Comparison of ENCODE assay signal across 8 cellular contexts in the genomic region with DNA sequence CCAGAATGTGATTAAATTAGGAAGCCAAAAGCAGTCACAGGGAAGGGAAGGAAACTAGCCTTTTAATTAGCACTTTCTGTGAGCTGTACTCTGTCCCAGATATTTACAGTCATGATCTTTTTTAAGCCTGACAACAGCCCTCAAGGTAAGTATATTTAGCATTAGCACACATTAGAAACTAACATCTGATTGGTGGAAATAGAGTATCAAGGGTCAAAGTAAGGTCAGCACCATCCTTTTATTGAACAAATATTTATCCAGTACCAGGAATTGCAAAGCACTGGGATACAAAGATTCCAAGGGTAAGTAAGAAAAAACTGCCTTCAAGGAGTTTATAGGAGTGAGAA. TPM values are rescaled to one million over a fixed set of nuclear protein-coding genes. Genes with fewer than 3 reads are reported as not detected.
DNase-seq lines count a peak whose midpoint lies in the region; ATAC-seq, FAIRE-seq and TF ChIP-seq lines count a peak whose summit lies in the region.

No MANE protein-coding gene starts in this region.

- no peaks in the 10 kb centered on the region for H4K20me1 ChIP-seq in SU-DHL-6 (ENCODE audit: low read depth, low read length)

- peak overlapping the region; percentile 61 for H3K4me2 ChIP-seq in SU-DHL-6 (ENCODE audit: low read depth, low read length, poor library complexity, severe bottlenecking)

- no peak for FAIRE-seq in frontal cortex (lab: Jason Lieb, UNC)

- H3K4me1 ChIP-seq in ES-I3 (ENCODE audit: insufficient read depth, low read length) (peaks cover 10% of the 10 kb centered on the region; the same call in 1 of the 2 replicates), iPS DF 6.9 (ENCODE audit: control insufficient read depth, insufficient read depth, low read length) (no peaks in the 10 kb centered on the region; the same call in 1 of the 2 replicates), subcutaneous abdominal adipose tissue (ENCODE audit: control insufficient read depth in 5 of 5, insufficient read depth in 5 of 5, low read length in 5 of 5) (peaks cover 0 to 14% (median 11%) of the 10 kb centered on the region in 5 donors)

- H3K36me3 ChIP-seq in ES-I3 (ENCODE audit: insufficient read depth, low read length) (no peaks in the 10 kb centered on the region), H7 (replicated peaks; ENCODE audit: control insufficient read depth, insufficient read depth, low read length) (no peaks in the 10 kb centered on the region), SU-DHL-6 (ENCODE audit: low read length) (no peaks in the 10 kb centered on the region), iPS DF 6.9 (ENCODE audit: control insufficient read depth, insufficient read depth, low read length) (no peaks in the 10 kb centered on the region), subcutaneous abdominal adipose tissue (ENCODE audit: control insufficient read depth in 5 of 5, insufficient read depth in 5 of 5, low read length in 5 of 5) (no peaks in the 10 kb centered on the region)

- no peak for ATAC-seq in HG03521 (IDR thresholded peaks at IDR 0.05; ENCODE audit: unreplicated experiment)

- DNase-seq in H7, result no peak
- no peak for DNase-seq in iPS DF 6.9 (ENCODE audit: low read depth, low spot score)
- no peak for DNase-seq in A172 (ENCODE audit: low spot score)
- DNase-seq in frontal cortex (ENCODE audit: low spot score in 2 of 2), result no peak

- H3K4me3 ChIP-seq in H7 (ENCODE audit: insufficient read depth, low read depth, low read length) (peak overlapping the region; percentile 32), SU-DHL-6 (ENCODE audit: insufficient read depth, low read length, poor library complexity, severe bottlenecking) (peak overlapping the region; percentile 47), iPS DF 6.9 (ENCODE audit: low read length) (peak overlapping the region; percentile 37; the same call in 1 of the 2 replicates), subcutaneous abdominal adipose tissue (ENCODE audit: low read depth in 1 of 5, low read length in 5 of 5) (peak overlapping the region; percentile 57 to 70 (median 62))

- H3K79me2 ChIP-seq in SU-DHL-6 (ENCODE audit: insufficient read depth, low read length), result no peaks in the 10 kb centered on the region

- H3K9me2 ChIP-seq in SU-DHL-6 (replicated peaks; ENCODE audit: insufficient read depth, low read length), result no peaks in the 10 kb centered on the region

- H3K9me3 ChIP-seq in ES-I3 (ENCODE audit: control insufficient read depth, insufficient read depth, low read length), result no peaks in the 10 kb centered on the region
- no peaks in the 10 kb centered on the region for H3K9me3 ChIP-seq in SU-DHL-6 (ENCODE audit: insufficient read depth, low read length)
- no peaks in the 10 kb centered on the region for H3K9me3 ChIP-seq in iPS DF 6.9 (ENCODE audit: control insufficient read depth, insufficient read depth, low read length)
- H3K9me3 ChIP-seq in subcutaneous abdominal adipose tissue (ENCODE audit: control insufficient read depth in 5 of 5, low read length in 5 of 5), result no peaks in the 10 kb centered on the region

- no peak overlapping the region for H3K27ac ChIP-seq in SU-DHL-6 (ENCODE audit: low read depth, low read length)
- H3K27ac ChIP-seq in iPS DF 6.9 (ENCODE audit: low read length), result no peak overlapping the region
- H3K27ac ChIP-seq in subcutaneous abdominal adipose tissue (ENCODE audit: low read depth, low read length), result no peak overlapping the region

- H2AFZ ChIP-seq in SU-DHL-6 (ENCODE audit: low read depth, low read length, severe bottlenecking), result peak overlapping the region; percentile 91

- peaks cover 21% of the 10 kb centered on the region; the same call in 1 of the 2 replicates for H3F3A ChIP-seq in SU-DHL-6 (ENCODE audit: insufficient read depth)

- TF ChIP-seq CTCF in SU-DHL-6 (IDR thresholded peaks at IDR 0.05; ENCODE audit: insufficient read depth, low read length, poor library complexity, severe bottlenecking), result no peak

- H3K27me3 ChIP-seq in H7 (ENCODE audit: control insufficient read depth, insufficient read depth, low read length), result no peaks in the 10 kb centered on the region
- no peaks in the 10 kb centered on the region; the same call in 1 of the 2 replicates for H3K27me3 ChIP-seq in SU-DHL-6 (ENCODE audit: low read length)
- H3K27me3 ChIP-seq in iPS DF 6.9 (ENCODE audit: control insufficient read depth, insufficient read depth, low read length), result no peaks in the 10 kb centered on the region
- H3K27me3 ChIP-seq in subcutaneous abdominal adipose tissue (ENCODE audit: control insufficient read depth in 5 of 5, insufficient read depth in 4 of 5, low read length in 5 of 5), result no peaks in the 10 kb centered on the region

- H3K9ac ChIP-seq in ES-I3 (ENCODE audit: low read depth, low read length), result peak overlapping the region; percentile 64
- peak overlapping the region; percentile 40 for H3K9ac ChIP-seq in SU-DHL-6 (ENCODE audit: low read length)
- peak overlapping the region in 4 of 5 donors; percentile 37 to 58 (median 40) for H3K9ac ChIP-seq in subcutaneous abdominal adipose tissue (ENCODE audit: low read length in 5 of 5)

RNA-seq across cellular contexts. Expression of a gene that starts 28.2 kb away (rescaled TPM):
- total RNA-seq in H7 (2014; rRNA removed; shearing (Covaris generic)), result 0.11 and 0.14 TPM in 2 replicates
- total RNA-seq in A172 (2014; rRNA removed; shearing (Covaris generic)), result not detected in 2 replicates
- not detected for total RNA-seq in frontal cortex

RNA-seq across cellular contexts. Expression of a gene that starts 38.9 kb away (rescaled TPM):
- total RNA-seq in H7 (2014; rRNA removed; shearing (Covaris generic)), result 1,394 and 2,138 TPM in 2 replicates
- total RNA-seq in A172 (2014; rRNA removed; shearing (Covaris generic)), result 856 and 922 TPM in 2 replicates
- 614 TPM for total RNA-seq in frontal cortex
